In the genomic region with DNA sequence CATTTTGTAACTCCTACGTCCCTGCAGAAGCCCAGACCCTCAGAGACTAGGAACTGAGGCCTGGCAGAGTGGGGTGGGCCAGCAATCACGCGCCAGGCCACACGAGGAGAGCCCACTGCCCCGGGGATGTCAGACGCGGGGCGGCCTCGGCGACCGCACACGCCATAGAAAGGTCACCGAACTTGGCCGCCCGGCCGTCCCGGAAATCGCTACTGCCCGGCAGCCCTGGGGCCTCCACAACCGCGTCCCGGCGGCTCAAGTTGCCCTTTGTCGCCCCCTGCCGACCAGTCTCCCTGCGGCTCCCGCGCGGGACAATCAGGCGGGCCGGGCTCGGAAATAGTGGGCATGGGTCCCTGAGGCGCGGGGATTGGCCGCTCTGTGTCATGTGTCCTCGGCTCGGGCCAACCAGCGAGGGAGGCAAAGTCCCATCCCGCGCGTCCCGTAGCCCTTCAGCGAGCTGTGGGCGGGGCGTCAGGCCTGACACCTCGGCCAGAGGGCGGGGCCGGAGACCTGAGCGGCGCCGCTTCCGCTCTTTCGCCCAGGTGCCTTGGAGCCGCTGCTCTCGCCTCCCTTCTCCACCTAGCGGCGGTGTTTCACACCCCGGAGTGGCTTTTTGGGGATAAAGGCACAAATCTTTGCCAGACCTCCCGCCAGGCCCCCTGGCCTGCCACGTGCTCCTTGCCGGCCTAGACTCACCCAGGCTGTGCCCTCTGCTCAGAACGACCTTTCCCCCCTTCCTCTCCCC, we compare ENCODE assay signal across 8 cellular contexts. TPM values are rescaled to one million over a fixed set of nuclear protein-coding genes. Genes with fewer than 3 reads are reported as not detected.
DNase-seq lines count a peak whose midpoint lies in the region; ATAC-seq and TF ChIP-seq lines count a peak whose summit lies in the region.

No MANE protein-coding gene starts in this region.

- peaks cover 3% of the 10 kb centered on the region; the same call in 1 of the 2 replicates for H3K27me3 Mint-ChIP-seq in WTC11 (ENCODE audit: low read depth)

- H3K4me1 Mint-ChIP-seq in WTC11, result peaks cover 11% of the 10 kb centered on the region

- H3K27ac Mint-ChIP-seq in WTC11, result peak overlapping the region; percentile 89; the same call in 1 of the 2 replicates

- peak; percentile 76 for TF ChIP-seq CTCF in WTC11 (IDR thresholded peaks at IDR 0.05)

- POLR2A ChIA-PET in WTC11 (lab: Charles Lee), result interaction anchor here (0.6 to 1.3 kb wide), 3 partner anchors 19 to 29 kb away, joined by 3 to 5 read pairs (median 3); no protein-coding TSS in a partner anchor

- DNase-seq in AG08396 (ENCODE audit: low spot score), result peak; percentile 99
- peak; percentile 99 for DNase-seq in NCI-H2227 (lab: John Stamatoyannopoulos, UW; ENCODE audit: unreplicated experiment)
- peak; percentile 100 for DNase-seq in WTC11 (ENCODE audit: low spot score)
- DNase-seq in caudate nucleus (lab: John Stamatoyannopoulos, UW), result peak; percentile 33 to 99 (median 96)
- DNase-seq in inferior parietal cortex (ENCODE audit: extremely low spot score), result peak; percentile 96
- peak; percentile 99 to 100 for DNase-seq in stimulated activated CD4-positive, alpha-beta T cell treated with anti-CD3 and anti-CD28 coated beads, Interleukin-12 subunit alpha, Interleukin-12 subunit beta, amount 100 ng/mL, for 24 hours (ENCODE audit: low read depth in 2 of 2)

- peak overlapping the region; percentile 43 for H3K4me3 Mint-ChIP-seq in WTC11

- H3K36me3 Mint-ChIP-seq in WTC11, result peaks cover 5% of the 10 kb centered on the region

- peaks cover 6% of the 10 kb centered on the region for H3K9me3 Mint-ChIP-seq in WTC11

- H3K27ac ChIP-seq in caudate nucleus (ENCODE audit: low read depth, low read length), result peak overlapping the region; percentile 95

- CTCF ChIA-PET in WTC11 (lab: Charles Lee), result interaction anchor here (0.6 to 4.3 kb wide), 64 partner anchors 9 to 732 kb away, joined by 3 to 67 read pairs (median 4); a partner anchor contains a TSS

- ATAC-seq in GM18907 (IDR thresholded peaks at IDR 0.05; ENCODE audit: unreplicated experiment), result peak; percentile 99
- ATAC-seq in HG03159 (IDR thresholded peaks at IDR 0.05; ENCODE audit: unreplicated experiment), result peak; percentile 99
- peak; percentile 99 for ATAC-seq in WTC11

TF ChIP-seq in WTC11, 78 proteins besides CTCF, POLR2A, EP300 and RAD21 (continues in another document):
- TF ChIP-seq, protein P1, sequence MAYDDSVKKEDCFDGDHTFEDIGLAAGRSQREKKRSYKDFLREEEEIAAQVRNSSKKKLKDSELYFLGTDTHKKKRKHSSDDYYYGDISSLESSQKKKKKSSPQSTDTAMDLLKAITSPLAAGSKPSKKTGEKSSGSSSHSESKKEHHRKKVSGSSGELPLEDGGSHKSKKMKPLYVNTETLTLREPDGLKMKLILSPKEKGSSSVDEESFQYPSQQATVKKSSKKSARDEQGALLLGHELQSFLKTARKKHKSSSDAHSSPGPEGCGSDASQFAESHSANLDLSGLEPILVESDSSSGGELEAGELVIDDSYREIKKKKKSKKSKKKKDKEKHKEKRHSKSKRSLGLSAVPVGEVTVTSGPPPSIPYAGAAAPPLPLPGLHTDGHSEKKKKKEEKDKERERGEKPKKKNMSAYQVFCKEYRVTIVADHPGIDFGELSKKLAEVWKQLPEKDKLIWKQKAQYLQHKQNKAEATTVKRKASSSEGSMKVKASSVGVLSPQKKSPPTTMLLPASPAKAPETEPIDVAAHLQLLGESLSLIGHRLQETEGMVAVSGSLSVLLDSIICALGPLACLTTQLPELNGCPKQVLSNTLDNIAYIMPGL (CRISPR knock-in tag; IDR thresholded peaks at IDR 0.05), result peak; percentile 93
- TF ChIP-seq, protein P2, sequence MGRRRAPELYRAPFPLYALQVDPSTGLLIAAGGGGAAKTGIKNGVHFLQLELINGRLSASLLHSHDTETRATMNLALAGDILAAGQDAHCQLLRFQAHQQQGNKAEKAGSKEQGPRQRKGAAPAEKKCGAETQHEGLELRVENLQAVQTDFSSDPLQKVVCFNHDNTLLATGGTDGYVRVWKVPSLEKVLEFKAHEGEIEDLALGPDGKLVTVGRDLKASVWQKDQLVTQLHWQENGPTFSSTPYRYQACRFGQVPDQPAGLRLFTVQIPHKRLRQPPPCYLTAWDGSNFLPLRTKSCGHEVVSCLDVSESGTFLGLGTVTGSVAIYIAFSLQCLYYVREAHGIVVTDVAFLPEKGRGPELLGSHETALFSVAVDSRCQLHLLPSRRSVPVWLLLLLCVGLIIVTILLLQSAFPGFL (CRISPR knock-in tag; IDR thresholded peaks at IDR 0.05; ENCODE audit: borderline replicate concordance), result no peak
- TF ChIP-seq, protein P3, sequence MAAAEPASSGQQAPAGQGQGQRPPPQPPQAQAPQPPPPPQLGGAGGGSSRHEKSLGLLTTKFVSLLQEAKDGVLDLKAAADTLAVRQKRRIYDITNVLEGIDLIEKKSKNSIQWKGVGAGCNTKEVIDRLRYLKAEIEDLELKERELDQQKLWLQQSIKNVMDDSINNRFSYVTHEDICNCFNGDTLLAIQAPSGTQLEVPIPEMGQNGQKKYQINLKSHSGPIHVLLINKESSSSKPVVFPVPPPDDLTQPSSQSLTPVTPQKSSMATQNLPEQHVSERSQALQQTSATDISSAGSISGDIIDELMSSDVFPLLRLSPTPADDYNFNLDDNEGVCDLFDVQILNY (CRISPR knock-in tag; IDR thresholded peaks at IDR 0.05), result peak; percentile 90
- TF ChIP-seq GABPB1 (CRISPR knock-in tag; IDR thresholded peaks at IDR 0.05) (peak; percentile 42), FOXK1 (CRISPR knock-in tag; IDR thresholded peaks at IDR 0.05) (peak; percentile 63; the same call in 1 of the 2 replicates), HMGA2 (CRISPR knock-in tag; IDR thresholded peaks at IDR 0.05) (no peak), ZNF423 (CRISPR knock-in tag; IDR thresholded peaks at IDR 0.05) (peak; percentile 98), CREB1 (CRISPR knock-in tag; IDR thresholded peaks at IDR 0.05) (0 out of 2 replicates have a peak, but pooled peaks have one; percentile 31), TEAD1 (CRISPR knock-in tag; IDR thresholded peaks at IDR 0.05) (0 out of 2 replicates have a peak, but pooled peaks have one; percentile 35), FOXP1 (CRISPR knock-in tag; IDR thresholded peaks at IDR 0.05; ENCODE audit: borderline replicate concordance) (peak; percentile 55; the same call in 1 of the 2 replicates), ETV6 (CRISPR knock-in tag; IDR thresholded peaks at IDR 0.05) (no peak), SMAD3 (CRISPR knock-in tag; IDR thresholded peaks at IDR 0.05; ENCODE audit: borderline replicate concordance) (0 out of 2 replicates have a peak, but pooled peaks have one; percentile 20)
- TF ChIP-seq, protein P4, sequence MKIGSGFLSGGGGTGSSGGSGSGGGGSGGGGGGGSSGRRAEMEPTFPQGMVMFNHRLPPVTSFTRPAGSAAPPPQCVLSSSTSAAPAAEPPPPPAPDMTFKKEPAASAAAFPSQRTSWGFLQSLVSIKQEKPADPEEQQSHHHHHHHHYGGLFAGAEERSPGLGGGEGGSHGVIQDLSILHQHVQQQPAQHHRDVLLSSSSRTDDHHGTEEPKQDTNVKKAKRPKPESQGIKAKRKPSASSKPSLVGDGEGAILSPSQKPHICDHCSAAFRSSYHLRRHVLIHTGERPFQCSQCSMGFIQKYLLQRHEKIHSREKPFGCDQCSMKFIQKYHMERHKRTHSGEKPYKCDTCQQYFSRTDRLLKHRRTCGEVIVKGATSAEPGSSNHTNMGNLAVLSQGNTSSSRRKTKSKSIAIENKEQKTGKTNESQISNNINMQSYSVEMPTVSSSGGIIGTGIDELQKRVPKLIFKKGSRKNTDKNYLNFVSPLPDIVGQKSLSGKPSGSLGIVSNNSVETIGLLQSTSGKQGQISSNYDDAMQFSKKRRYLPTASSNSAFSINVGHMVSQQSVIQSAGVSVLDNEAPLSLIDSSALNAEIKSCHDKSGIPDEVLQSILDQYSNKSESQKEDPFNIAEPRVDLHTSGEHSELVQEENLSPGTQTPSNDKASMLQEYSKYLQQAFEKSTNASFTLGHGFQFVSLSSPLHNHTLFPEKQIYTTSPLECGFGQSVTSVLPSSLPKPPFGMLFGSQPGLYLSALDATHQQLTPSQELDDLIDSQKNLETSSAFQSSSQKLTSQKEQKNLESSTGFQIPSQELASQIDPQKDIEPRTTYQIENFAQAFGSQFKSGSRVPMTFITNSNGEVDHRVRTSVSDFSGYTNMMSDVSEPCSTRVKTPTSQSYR (CRISPR knock-in tag; IDR thresholded peaks at IDR 0.05), result no peak
- TF ChIP-seq, protein P5, sequence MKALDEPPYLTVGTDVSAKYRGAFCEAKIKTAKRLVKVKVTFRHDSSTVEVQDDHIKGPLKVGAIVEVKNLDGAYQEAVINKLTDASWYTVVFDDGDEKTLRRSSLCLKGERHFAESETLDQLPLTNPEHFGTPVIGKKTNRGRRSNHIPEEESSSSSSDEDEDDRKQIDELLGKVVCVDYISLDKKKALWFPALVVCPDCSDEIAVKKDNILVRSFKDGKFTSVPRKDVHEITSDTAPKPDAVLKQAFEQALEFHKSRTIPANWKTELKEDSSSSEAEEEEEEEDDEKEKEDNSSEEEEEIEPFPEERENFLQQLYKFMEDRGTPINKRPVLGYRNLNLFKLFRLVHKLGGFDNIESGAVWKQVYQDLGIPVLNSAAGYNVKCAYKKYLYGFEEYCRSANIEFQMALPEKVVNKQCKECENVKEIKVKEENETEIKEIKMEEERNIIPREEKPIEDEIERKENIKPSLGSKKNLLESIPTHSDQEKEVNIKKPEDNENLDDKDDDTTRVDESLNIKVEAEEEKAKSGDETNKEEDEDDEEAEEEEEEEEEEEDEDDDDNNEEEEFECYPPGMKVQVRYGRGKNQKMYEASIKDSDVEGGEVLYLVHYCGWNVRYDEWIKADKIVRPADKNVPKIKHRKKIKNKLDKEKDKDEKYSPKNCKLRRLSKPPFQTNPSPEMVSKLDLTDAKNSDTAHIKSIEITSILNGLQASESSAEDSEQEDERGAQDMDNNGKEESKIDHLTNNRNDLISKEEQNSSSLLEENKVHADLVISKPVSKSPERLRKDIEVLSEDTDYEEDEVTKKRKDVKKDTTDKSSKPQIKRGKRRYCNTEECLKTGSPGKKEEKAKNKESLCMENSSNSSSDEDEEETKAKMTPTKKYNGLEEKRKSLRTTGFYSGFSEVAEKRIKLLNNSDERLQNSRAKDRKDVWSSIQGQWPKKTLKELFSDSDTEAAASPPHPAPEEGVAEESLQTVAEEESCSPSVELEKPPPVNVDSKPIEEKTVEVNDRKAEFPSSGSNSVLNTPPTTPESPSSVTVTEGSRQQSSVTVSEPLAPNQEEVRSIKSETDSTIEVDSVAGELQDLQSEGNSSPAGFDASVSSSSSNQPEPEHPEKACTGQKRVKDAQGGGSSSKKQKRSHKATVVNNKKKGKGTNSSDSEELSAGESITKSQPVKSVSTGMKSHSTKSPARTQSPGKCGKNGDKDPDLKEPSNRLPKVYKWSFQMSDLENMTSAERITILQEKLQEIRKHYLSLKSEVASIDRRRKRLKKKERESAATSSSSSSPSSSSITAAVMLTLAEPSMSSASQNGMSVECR (CRISPR knock-in tag; IDR thresholded peaks at IDR 0.05; ENCODE audit: borderline replicate concordance), result peak; percentile 93; the same call in 1 of the 2 replicates

RNA-seq across cellular contexts. Expression of a gene that starts 33.4 kb away (rescaled TPM):
- 0.53 to 1.6 TPM (median 0.55 TPM) in 3 replicates for total RNA-seq in WTC11 (2021)

RNA-seq across cellular contexts. Expression of a gene that starts 46.1 kb away (rescaled TPM):
- 78.8 to 83.1 TPM (median 81.9 TPM) in 3 replicates for total RNA-seq in WTC11 (2021)

Comparison
In these comparisons a context has a peak if more than half of its experiments do, and no peak if none do; other contexts are left out.
1. Peak in every context shown above with its lines: DNase-seq, ATAC-seq and H3K27ac ChIP-seq.